19 cellular contexts compared by ENCODE assay signal in genomic region chr15:85422607-85423006, GRCh38. TPM values are rescaled to one million over a fixed set of nuclear protein-coding genes. Genes with fewer than 3 reads are reported as not detected.
DNase-seq lines count a peak whose midpoint lies in the region; ATAC-seq, FAIRE-seq and TF ChIP-seq lines count a peak whose summit lies in the region.
"Had no signal": no experiment of that assay in that cellular context is flagged by ENCODE, and none has a peak within 500 bp of the region (broad histone marks: within the 10 kb centered on the region; RNA-seq: fewer than 3 reads in every experiment).

No MANE protein-coding gene starts in this region.

- H3K4me3 ChIP-seq in GM12878 (no peak overlapping the region), MM.1S (ENCODE audit: low read length) (no peak overlapping the region)
- H3K4me3 ChIP-seq: A549 had no signal

- RAD21 ChIA-PET in GM12878 (lab: Charles Lee; ENCODE audit: unreplicated experiment) = no interaction called here

- no peak for TF ChIP-seq RAD21 in GM12878 (IDR thresholded peaks at IDR 0.05; ENCODE audit: insufficient read depth, low read depth, low read length)

- SMC1A ChIA-PET in GM12878 (lab: Charles Lee; ENCODE audit: uncharacterized antibody, unreplicated experiment) = no interaction called here

- no peaks in the 10 kb centered on the region; the same call in 1 of the 3 replicates for H3K9me3 ChIP-seq in GM12878 (replicated peaks; ENCODE audit: control insufficient read depth, insufficient read depth, low read length)
- no peaks in the 10 kb centered on the region for H3K9me3 ChIP-seq in MM.1S (replicated peaks; ENCODE audit: insufficient read depth, low read length)
- H3K9me3 ChIP-seq: A549, BE2C had no signal

- H3K27ac ChIP-seq in GM12878 (ENCODE audit: control insufficient read depth, insufficient read depth) (no peak overlapping the region), MM.1S (ENCODE audit: low read length) (no peak overlapping the region)
- H3K27ac ChIP-seq: A549, HL-60 had no signal

- H3K4me2 ChIP-seq in GM12878 (ENCODE audit: control insufficient read depth, insufficient read depth) (no peak overlapping the region), MM.1S (ENCODE audit: low read depth, low read length) (no peak overlapping the region)
- H3K4me2 ChIP-seq: A549 had no signal

- H2AFZ ChIP-seq in GM12878 (ENCODE audit: control insufficient read depth, low read depth, low read length) = no peak overlapping the region
- no peak overlapping the region for H2AFZ ChIP-seq in MM.1S (ENCODE audit: low read length)

- TF ChIP-seq EP300 in GM12878 (IDR thresholded peaks at IDR 0.05; ENCODE audit: borderline replicate concordance in 1 of 2, control insufficient read depth in 1 of 2, low read depth in 2 of 2, low read length in 2 of 2) = no peak

- H3K27me3 ChIP-seq in GM12878 (replicated peaks in 1 of 2; ENCODE audit: control insufficient read depth in 2 of 2, insufficient read depth in 2 of 2, low read length in 1 of 2) (no peaks in the 10 kb centered on the region), MM.1S (replicated peaks; ENCODE audit: insufficient read depth, low read length) (no peaks in the 10 kb centered on the region)
- H3K27me3 ChIP-seq: BE2C had no signal

- H3F3A ChIP-seq in MM.1S (ENCODE audit: insufficient read depth, low read length) = no peaks in the 10 kb centered on the region

- in situ Hi-C loops in GM12878 (cut with MboI) = no loop called here

- H3K4me1 ChIP-seq in GM12878 (ENCODE audit: control insufficient read depth, insufficient read depth, low read length) (peaks cover 23% of the 10 kb centered on the region), MM.1S (ENCODE audit: low read length) (peaks cover 8% of the 10 kb centered on the region; the same call in 1 of the 2 replicates)

- DNase-seq in GM18507 (ENCODE audit: extremely low spot score, insufficient read length, low read depth) (no peak), GM19239 (ENCODE audit: insufficient read length, low spot score) (no peak), GM12878 (ENCODE audit: low read depth, low spot score) (no peak), NCI-H146 treated with DMSO at 0.1 percent for 48 hours (lab: John Stamatoyannopoulos, UW; ENCODE audit: unreplicated experiment) (no peak), COR-L47 (lab: John Stamatoyannopoulos, UW) (no peak), MM.1S (no peak)
- DNase-seq: BE2C, DMS79, KBM-7, NCI-H1092 treated with DMSO at 0.1 percent for 48 hours, NCI-H1436 treated with DMSO at 0.1 percent for 48 hours, NCI-H2029 treated with DMSO at 0.1 percent for 48 hours, NCI-H2171, NCI-H345, NCI-H82, Right ventricle myocardium superior had no signal

- POLR2A ChIA-PET in GM12878 (lab: Charles Lee) = no interaction called here

- no TSS peak for BruUV-seq in GM12878 (replicated peaks; lab: Mats Ljungman, UMichigan)

- CTCF ChIA-PET in GM12878 (lab: Yijun Ruan, JAX) = interaction anchor here (2.3 kb wide), 1 partner anchor 9 kb away, joined by 24 read pairs; no protein-coding TSS in a partner anchor

- no peak for TF ChIP-seq POLR2A in GM12878 (IDR thresholded peaks at IDR 0.05; ENCODE audit: low read depth, low read length)

- H3K79me2 ChIP-seq in GM12878 (ENCODE audit: control insufficient read depth, insufficient read depth, low read length) = peaks cover 79% of the 10 kb centered on the region
- peaks cover 67% of the 10 kb centered on the region for H3K79me2 ChIP-seq in MM.1S (ENCODE audit: low read length)

- TF ChIP-seq CTCF in GM12878 (IDR thresholded peaks at IDR 0.05 in 2 of 3, conservative IDR thresholded peaks at IDR 0.05 in 1 of 3; ENCODE audit: control insufficient read depth in 2 of 3, extremely low read depth in 1 of 3, insufficient read depth in 1 of 3, low read depth in 3 of 3, low read length in 3 of 3) (no peak), MM.1S (IDR thresholded peaks at IDR 0.05; ENCODE audit: low read length) (no peak)

- no peak overlapping the region for H3K9ac ChIP-seq in GM12878 (ENCODE audit: control insufficient read depth, insufficient read depth, low read length)
- no peak overlapping the region for H3K9ac ChIP-seq in MM.1S (ENCODE audit: low read length)

- no peaks in the 10 kb centered on the region for H3K9me2 ChIP-seq in MM.1S (replicated peaks; ENCODE audit: insufficient read depth, low read length)

- 100% methylated on average over 2 of the region's 2 CpGs for WGBS in GM12878 (ENCODE audit: insufficient coverage, insufficient replicate concordance, low lambda C conversion rate, missing lambda C conversion rate)

- peak; percentile 53 for ATAC-seq in HG03064 (IDR thresholded peaks at IDR 0.05; ENCODE audit: low read depth, unreplicated experiment)
- peak; percentile 25; the same call in 1 of the 3 replicates for ATAC-seq in GM12878
- ATAC-seq: A549 had no signal

- H4K20me1 ChIP-seq in GM12878 (ENCODE audit: control insufficient read depth, insufficient read depth) (no peaks in the 10 kb centered on the region; the same call in 1 of the 2 replicates), MM.1S (ENCODE audit: insufficient read depth, low read length) (no peaks in the 10 kb centered on the region)

- H3K36me3 ChIP-seq in GM12878 (ENCODE audit: control insufficient read depth in 2 of 2, insufficient read depth in 2 of 2, low read length in 1 of 2) (no peaks in the 10 kb centered on the region; a peak in 1 of 4 replicates), MM.1S (replicated peaks; ENCODE audit: insufficient read depth, low read length) (no peaks in the 10 kb centered on the region)
- H3K36me3 ChIP-seq: BE2C had no signal

- intact Hi-C loops in GM12878 (cut with micrococcal nuclease; ENCODE audit: unreplicated experiment) = no loop called here

- FAIRE-seq in GM18507 (lab: Jason Lieb, UNC) (peak; percentile 71), GM19239 (lab: Jason Lieb, UNC) (peak; percentile 80), GM12878 (lab: Jason Lieb, UNC) (no peak)

TF ChIP-seq in GM12878, 131 proteins besides CTCF, POLR2A, EP300 and RAD21 (continues in another document):
- TF ChIP-seq CHD2 (IDR thresholded peaks at IDR 0.05; ENCODE audit: borderline replicate concordance, low read depth, low read length) (no peak), RCOR1 (conservative IDR thresholded peaks at IDR 0.05; ENCODE audit: low read depth, low read length) (no peak), WRNIP1 (IDR thresholded peaks at IDR 0.05; ENCODE audit: borderline replicate concordance, low read depth, low read length) (no peak)
- TF ChIP-seq, protein P1, sequence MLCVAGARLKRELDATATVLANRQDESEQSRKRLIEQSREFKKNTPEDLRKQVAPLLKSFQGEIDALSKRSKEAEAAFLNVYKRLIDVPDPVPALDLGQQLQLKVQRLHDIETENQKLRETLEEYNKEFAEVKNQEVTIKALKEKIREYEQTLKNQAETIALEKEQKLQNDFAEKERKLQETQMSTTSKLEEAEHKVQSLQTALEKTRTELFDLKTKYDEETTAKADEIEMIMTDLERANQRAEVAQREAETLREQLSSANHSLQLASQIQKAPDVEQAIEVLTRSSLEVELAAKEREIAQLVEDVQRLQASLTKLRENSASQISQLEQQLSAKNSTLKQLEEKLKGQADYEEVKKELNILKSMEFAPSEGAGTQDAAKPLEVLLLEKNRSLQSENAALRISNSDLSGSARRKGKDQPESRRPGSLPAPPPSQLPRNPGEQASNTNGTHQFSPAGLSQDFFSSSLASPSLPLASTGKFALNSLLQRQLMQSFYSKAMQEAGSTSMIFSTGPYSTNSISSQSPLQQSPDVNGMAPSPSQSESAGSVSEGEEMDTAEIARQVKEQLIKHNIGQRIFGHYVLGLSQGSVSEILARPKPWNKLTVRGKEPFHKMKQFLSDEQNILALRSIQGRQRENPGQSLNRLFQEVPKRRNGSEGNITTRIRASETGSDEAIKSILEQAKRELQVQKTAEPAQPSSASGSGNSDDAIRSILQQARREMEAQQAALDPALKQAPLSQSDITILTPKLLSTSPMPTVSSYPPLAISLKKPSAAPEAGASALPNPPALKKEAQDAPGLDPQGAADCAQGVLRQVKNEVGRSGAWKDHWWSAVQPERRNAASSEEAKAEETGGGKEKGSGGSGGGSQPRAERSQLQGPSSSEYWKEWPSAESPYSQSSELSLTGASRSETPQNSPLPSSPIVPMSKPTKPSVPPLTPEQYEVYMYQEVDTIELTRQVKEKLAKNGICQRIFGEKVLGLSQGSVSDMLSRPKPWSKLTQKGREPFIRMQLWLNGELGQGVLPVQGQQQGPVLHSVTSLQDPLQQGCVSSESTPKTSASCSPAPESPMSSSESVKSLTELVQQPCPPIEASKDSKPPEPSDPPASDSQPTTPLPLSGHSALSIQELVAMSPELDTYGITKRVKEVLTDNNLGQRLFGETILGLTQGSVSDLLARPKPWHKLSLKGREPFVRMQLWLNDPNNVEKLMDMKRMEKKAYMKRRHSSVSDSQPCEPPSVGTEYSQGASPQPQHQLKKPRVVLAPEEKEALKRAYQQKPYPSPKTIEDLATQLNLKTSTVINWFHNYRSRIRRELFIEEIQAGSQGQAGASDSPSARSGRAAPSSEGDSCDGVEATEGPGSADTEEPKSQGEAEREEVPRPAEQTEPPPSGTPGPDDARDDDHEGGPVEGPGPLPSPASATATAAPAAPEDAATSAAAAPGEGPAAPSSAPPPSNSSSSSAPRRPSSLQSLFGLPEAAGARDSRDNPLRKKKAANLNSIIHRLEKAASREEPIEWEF (IDR thresholded peaks at IDR 0.05; ENCODE audit: insufficient replicate concordance, low read depth, low read length) = no peak

RNA-seq across cellular contexts. Expression of gene AKAP13, which starts 42.2 kb away (rescaled TPM):
- 399 and 407 TPM in 2 replicates for total RNA-seq in GM12878 (2013; cell fraction: nucleolus; rRNA removed)
- total RNA-seq in GM12878 (2014; rRNA removed) = 59.1 and 59.6 TPM in 2 replicates
- total RNA-seq in GM12878 (2014; rRNA removed; fragmentation: Illumina TruSeq; extraction: Trizol) = 63.4 and 65.5 TPM in 2 replicates
- total RNA-seq in GM12878 (2021) = 67.0 and 74.9 TPM in 2 replicates
- 39.2 TPM for polyA plus RNA-seq in GM12878 (2011; ENCODE audit: low read depth)
- polyA plus RNA-seq in GM12878 (2011; rRNA removed) = 29.7 and 36.3 TPM in 2 replicates
- polyA plus RNA-seq in GM12878 (2011; cell fraction: cytosol; rRNA removed) = 40.3 and 63.4 TPM in 2 replicates
- polyA plus RNA-seq in GM12878 (2011; cell fraction: nucleus; rRNA removed) = 75.9 and 95.9 TPM in 2 replicates
- 56.2 and 76.5 TPM in 2 replicates for polyA plus RNA-seq in GM12878 (2012)
- polyA plus RNA-seq in GM12878 (2014; fragmentation: Illumina TruSeq; extraction: Trizol) = 55.8 and 56.2 TPM in 2 replicates
- polyA plus RNA-seq in GM12878 (2014; fragmentation: Nextera tagmentation; extraction: Ambion mirVana) = 10 to 100 TPM; 14.4 to 21.5 TPM
- polyA plus RNA-seq in GM12878 (2014; rRNA removed) = 41.4 and 42.3 TPM in 2 replicates
- 10 to 100 TPM; 54.5 to 56.3 TPM for polyA plus RNA-seq in GM12878 (2016; fragmentation: Nextera tagmentation; extraction: Ambion mirVana)
- 110 and 178 TPM in 2 replicates for polyA minus RNA-seq in GM12878 (2011; rRNA and poly(A)+ RNA removed)
- 61.3 and 76.6 TPM in 2 replicates for polyA minus RNA-seq in GM12878 (2011; cell fraction: cytosol; rRNA and poly(A)+ RNA removed)
- polyA minus RNA-seq in GM12878 (2011; cell fraction: nucleus; rRNA and poly(A)+ RNA removed) = 119 and 203 TPM in 2 replicates
